ENCODE assay signal across 25 cellular contexts in genomic region chr22:46551321-46551720, GRCh38.
"Had no signal": no experiment of that assay in that cellular context is flagged by ENCODE, and none has a peak within 500 bp of the region (broad histone marks: within the 10 kb centered on the region; RNA-seq: fewer than 3 reads in every experiment).

No MANE protein-coding gene starts in this region.

- H3K4me3 ChIP-seq: MG63, Peyer's patch, SK-N-MC had no signal

- ATAC-seq: activated T-helper 17 cell treated with anti-CD3 and anti-CD28 coated beads, Interleukin-2, amount 50 U/mL, for 72 hours; T-cell had no signal

- H3K27me3 ChIP-seq: brain microvascular endothelial cell, MG63, Peyer's patch had no signal

- H3K27ac ChIP-seq: brain microvascular endothelial cell, Peyer's patch, SK-N-MC had no signal

- H3K36me3 ChIP-seq: brain microvascular endothelial cell, MG63, Peyer's patch had no signal

- H3K9me3 ChIP-seq: MG63, Peyer's patch had no signal

- DNase-seq: activated B cell treated with CpG ODN at 0.5 μM for 24 hours; activated CD4-positive, alpha-beta memory T cell treated with anti-CD3 and anti-CD28 coated beads, Interleukin-2, amount 10 ng/mL, durations not matched to agents 7 days and 5 days; activated CD4-positive, alpha-beta T cell treated with anti-CD3 and anti-CD28 coated beads for 1 hour; activated CD4-positive, alpha-beta T cell treated with anti-CD3 and anti-CD28 coated beads, Interleukin-2, amount 50 U/mL, for 1 hour; activated gamma-delta T cell; activated naive CD4-positive, alpha-beta T cell treated with anti-CD3 and anti-CD28 coated beads for 36 hours; activated T-cell treated with anti-CD3 and anti-CD28 coated beads for 4 hours; activated T-cell treated with anti-CD3 and anti-CD28 coated beads, Interleukin-2, amount 50 U/mL, for 48 hours; amygdala; brain microvascular endothelial cell; caudate nucleus; MG63; MV-4-11; NCI-H1092 treated with DMSO at 0.1 percent for 48 hours; NCI-H1417 treated with DMSO at 0.1 percent for 48 hours; NCI-H1694; NCI-H2029; NCI-H2107; NCI-H510A treated with DMSO at 0.1 percent for 48 hours; Peyer's patch; T-cell; T-helper 2 cell; T1000 had no signal
